Comparison of ENCODE assay signal across 1 cellular context in genomic region chr3:115692887-115693524, GRCh38.
TF ChIP-seq lines count a peak whose summit lies in the region.

No MANE protein-coding gene starts in this region.

TF ChIP-seq in H1, 55 proteins besides CTCF, POLR2A, EP300 and RAD21 (continued from another document):
- no peak for TF ChIP-seq SAP30 (IDR thresholded peaks at IDR 0.05; ENCODE audit: insufficient read depth, insufficient replicate concordance, low read length)
- TF ChIP-seq ASH2L (IDR thresholded peaks at IDR 0.05; ENCODE audit: low read length): no peak
- TF ChIP-seq SP2 (IDR thresholded peaks at IDR 0.05; ENCODE audit: low read length): no peak
